In the genomic region with DNA sequence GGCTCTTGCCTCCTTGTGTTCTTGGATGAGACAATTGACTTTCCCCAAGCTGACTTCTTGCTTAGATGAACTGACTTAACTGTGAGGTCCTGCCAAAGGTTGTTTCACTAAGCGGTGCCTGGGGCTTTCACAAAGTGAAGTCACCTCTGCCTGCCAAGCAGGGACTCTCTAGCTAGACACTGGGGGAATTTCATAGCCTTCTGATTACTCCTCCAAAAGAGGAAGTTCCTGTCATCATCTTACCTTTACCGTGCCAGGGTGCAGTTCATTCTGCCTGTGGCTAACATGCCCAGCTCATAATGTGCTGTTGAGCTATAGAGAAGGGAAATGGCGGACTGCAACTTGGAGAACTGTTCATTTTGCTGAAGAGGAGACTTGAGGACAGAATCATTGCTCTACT, we compare ENCODE assay signal across 11 cellular contexts.
DNase-seq lines count a peak whose midpoint lies in the region; ATAC-seq and TF ChIP-seq lines count a peak whose summit lies in the region.
"Had no signal": no experiment of that assay in that cellular context is flagged by ENCODE, and none has a peak within 500 bp of the region (broad histone marks: within the 10 kb centered on the region; RNA-seq: fewer than 3 reads in every experiment).

No MANE protein-coding gene starts in this region.

- H3K36me3 ChIP-seq in esophagus muscularis mucosa, result no peaks in the 10 kb centered on the region
- H3K36me3 ChIP-seq: neutrophil had no signal

- H3K9me3 ChIP-seq in esophagus muscularis mucosa, result no peaks in the 10 kb centered on the region
- H3K9me3 ChIP-seq: neutrophil had no signal

- no peak overlapping the region for H3K4me3 ChIP-seq in esophagus muscularis mucosa
- H3K4me3 ChIP-seq: PC-9 had no signal

- TF ChIP-seq CTCF in RWPE1 (conservative IDR thresholded peaks at IDR 0.05; ENCODE audit: low read depth) (no peak), esophagus muscularis mucosa (IDR thresholded peaks at IDR 0.05) (no peak)

- H3K27ac ChIP-seq in RWPE1 (peak overlapping the region; percentile 51; the same call in 1 of the 2 replicates), esophagus muscularis mucosa (replicated peaks in 1 of 4) (no peak overlapping the region)
- H3K27ac ChIP-seq: neutrophil, PC-9 had no signal

- ATAC-seq in GM18517 (IDR thresholded peaks at IDR 0.05; ENCODE audit: unreplicated experiment) (peak; percentile 95), GM21390 (IDR thresholded peaks at IDR 0.05; ENCODE audit: unreplicated experiment) (peak; percentile 92), HG03039 (IDR thresholded peaks at IDR 0.05; ENCODE audit: unreplicated experiment) (peak; percentile 97), Right ventricle myocardium superior (ENCODE audit: poor library complexity) (no peak)

- POLR2A ChIA-PET in RWPE1 (lab: Yijun Ruan, JAX; ENCODE audit: low non-redundant PET), result no interaction called here

- no peaks in the 10 kb centered on the region for H3K27me3 ChIP-seq in esophagus muscularis mucosa
- H3K27me3 ChIP-seq: neutrophil had no signal

- CTCF ChIA-PET in RWPE1 (lab: Yijun Ruan, JAX), result interaction anchor here (0.7 kb wide), 1 partner anchor 191 kb away, joined by 3 read pairs; no protein-coding TSS in a partner anchor

- no peak for TF ChIP-seq POLR2A in esophagus muscularis mucosa (IDR thresholded peaks at IDR 0.05; ENCODE audit: low read depth)

- intact Hi-C loops in esophagus muscularis mucosa (cut with DNase I) (no loop called here), Right ventricle myocardium superior (cut with DNase I) (no loop called here)

- no peaks in the 10 kb centered on the region for H3K4me1 ChIP-seq in esophagus muscularis mucosa

- WGBS in esophagus muscularis mucosa, result 89% methylated on average over 3 of the region's 3 CpGs

- TF ChIP-seq EP300 in esophagus muscularis mucosa (IDR thresholded peaks at IDR 0.05), result no peak

- no peak for DNase-seq in RWPE1 (ENCODE audit: low spot score)
- DNase-seq in pons (ENCODE audit: low spot score), result no peak
- no peak for DNase-seq in esophagus muscularis mucosa (ENCODE audit: extremely low spot score)
- DNase-seq in Right ventricle myocardium superior, result no peak
- DNase-seq in NCI-H128 (lab: John Stamatoyannopoulos, UW; ENCODE audit: unreplicated experiment), result no peak
- DNase-seq: C1 segment of cervical spinal cord, PC-9 had no signal
